ENCODE assay signal across 23 cellular contexts in the genomic region with DNA sequence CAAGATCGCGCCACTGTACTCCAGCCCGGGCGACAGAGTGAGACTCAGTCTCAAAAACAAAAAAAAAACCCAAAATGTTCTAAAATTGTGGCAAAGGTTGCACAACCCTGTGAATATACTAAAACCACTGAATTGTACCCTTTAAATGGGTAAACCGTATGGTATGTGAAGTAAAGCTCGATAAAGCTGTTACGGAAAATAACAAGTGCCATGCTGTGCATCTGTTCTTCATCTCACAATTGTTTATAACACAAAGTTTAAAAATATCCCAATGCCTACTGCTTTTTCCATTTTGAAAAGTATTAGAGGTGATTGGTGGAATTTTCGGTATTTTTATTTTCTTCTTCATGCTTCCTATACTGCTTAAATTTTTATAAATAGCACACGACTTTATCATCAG.
"Had no signal": no experiment of that assay in that cellular context is flagged by ENCODE, and none has a peak within 500 bp of the region (broad histone marks: within the 10 kb centered on the region; RNA-seq: fewer than 3 reads in every experiment).

No MANE protein-coding gene starts in this region.

- H3K9me3 ChIP-seq: breast epithelium, heart left ventricle, right atrium auricular region, stomach had no signal

- H3K9me3 Mint-ChIP-seq: activated B cell treated with CpG ODN at 0.5 μM for 24 hours; activated naive CD4-positive, alpha-beta T cell treated with anti-CD3 and anti-CD28 coated beads, Interleukin-2, amount 50 U/mL, for 72 hours; activated T-cell treated with anti-CD3 and anti-CD28 coated beads, Interleukin-2, amount 50 U/mL, for 72 hours; central memory CD8-positive, alpha-beta T cell; natural killer cell; neural progenitor cell; stimulated activated naive B cell treated with anti-CD40 and anti-IgM and Interleukin-4, amounts not matched to agents 10 μg/mL and 1 μg/mL and 100 μg/mL, for 72 hours had no signal

- H2AFZ ChIP-seq: neural progenitor cell had no signal

- H3K4me2 ChIP-seq: neural progenitor cell had no signal

- H3K36me3 Mint-ChIP-seq: activated naive CD4-positive, alpha-beta T cell treated with anti-CD3 and anti-CD28 coated beads, Interleukin-2, amount 50 U/mL, for 72 hours; natural killer cell; stimulated activated naive B cell treated with anti-CD40 and anti-IgM and Interleukin-4, amounts not matched to agents 10 μg/mL and 1 μg/mL and 100 μg/mL, for 72 hours had no signal

- H3K27ac Mint-ChIP-seq: activated B cell treated with CpG ODN at 0.5 μM for 24 hours; activated CD8-positive, alpha-beta T cell treated with anti-CD3 and anti-CD28 coated beads, Interleukin-2, amount 10 ng/mL, durations not matched to agents 7 days and 5 days; activated naive CD4-positive, alpha-beta T cell treated with anti-CD3 and anti-CD28 coated beads, Interleukin-2, amount 50 U/mL, for 72 hours; activated T-cell treated with anti-CD3 and anti-CD28 coated beads, Interleukin-2, amount 50 U/mL, for 72 hours; natural killer cell; stimulated activated naive B cell treated with anti-CD40 and anti-IgM and Interleukin-4, amounts not matched to agents 10 μg/mL and 1 μg/mL and 100 μg/mL, for 72 hours; T-helper 17 cell had no signal

- H3K4me3 Mint-ChIP-seq: activated B cell treated with CpG ODN at 0.5 μM for 24 hours; activated CD8-positive, alpha-beta T cell treated with anti-CD3 and anti-CD28 coated beads, Interleukin-2, amount 10 ng/mL, durations not matched to agents 7 days and 5 days; activated T-cell treated with anti-CD3 and anti-CD28 coated beads, Interleukin-2, amount 50 U/mL, for 72 hours; central memory CD8-positive, alpha-beta T cell; natural killer cell; neural progenitor cell; stimulated activated naive B cell treated with anti-CD40 and anti-IgM and Interleukin-4, amounts not matched to agents 10 μg/mL and 1 μg/mL and 100 μg/mL, for 72 hours; T-helper 17 cell had no signal

- H3K27me3 ChIP-seq: breast epithelium, foreskin keratinocyte, heart left ventricle, neural progenitor cell, right atrium auricular region, stomach had no signal

- H3K4me1 ChIP-seq: breast epithelium had no signal

- H3K4me1 Mint-ChIP-seq: central memory CD8-positive, alpha-beta T cell; natural killer cell had no signal

- H3K27me3 Mint-ChIP-seq: activated B cell treated with CpG ODN at 0.5 μM for 24 hours; stimulated activated naive B cell treated with anti-CD40 and anti-IgM and Interleukin-4, amounts not matched to agents 10 μg/mL and 1 μg/mL and 100 μg/mL, for 72 hours had no signal

- H3K27ac ChIP-seq: breast epithelium, foreskin keratinocyte, neural progenitor cell, right atrium auricular region had no signal

- H3K9ac ChIP-seq: neural progenitor cell had no signal

- DNase-seq: activated B cell treated with CpG ODN at 0.5 μM for 24 hours; activated CD4-positive, alpha-beta T cell treated with anti-CD3 and anti-CD28 coated beads, Interleukin-2, amount 50 U/mL, for 1 hour; activated CD8-positive, alpha-beta T cell treated with anti-CD3 and anti-CD28 coated beads, Interleukin-2, amount 10 ng/mL, durations not matched to agents 7 days and 5 days; activated naive CD4-positive, alpha-beta T cell; activated T-cell treated with anti-CD3 and anti-CD28 coated beads for 4 hours; activated T-cell treated with anti-CD3 and anti-CD28 coated beads, Interleukin-2, amount 50 U/mL, for 72 hours; effector CD8-positive, alpha-beta T cell; foreskin keratinocyte; heart left ventricle; midbrain; natural killer cell; occipital lobe; stimulated activated CD4-positive, alpha-beta T cell treated with anti-CD3 and anti-CD28 coated beads, Interleukin-15, amount 100 ng/mL, for 24 hours; stimulated activated CD4-positive, alpha-beta T cell treated with anti-CD3 and anti-CD28 coated beads, Interleukin-2, amount 100 ng/mL, for 24 hours; stimulated activated naive B cell treated with anti-CD40 and anti-IgM and Interleukin-4, amounts not matched to agents 10 μg/mL and 1 μg/mL and 100 μg/mL, for 72 hours; stomach; T-helper 17 cell; trophoblast cell had no signal

- ATAC-seq: activated CD8-positive, alpha-beta T cell treated with anti-CD3 and anti-CD28 coated beads, Interleukin-2, amount 10 ng/mL, durations not matched to agents 7 days and 5 days; activated naive CD4-positive, alpha-beta T cell treated with anti-CD3 and anti-CD28 coated beads, Interleukin-2, amount 50 U/mL, for 72 hours; activated T-cell treated with anti-CD3 and anti-CD28 coated beads, Interleukin-2, amount 50 U/mL, for 72 hours; foreskin keratinocyte; heart left ventricle; natural killer cell; stimulated activated naive B cell treated with anti-CD40 and anti-IgM and Interleukin-4, amounts not matched to agents 10 μg/mL and 1 μg/mL and 100 μg/mL, for 72 hours; T-helper 17 cell had no signal
